1 cellular context compared by ENCODE assay signal in the genomic region with DNA sequence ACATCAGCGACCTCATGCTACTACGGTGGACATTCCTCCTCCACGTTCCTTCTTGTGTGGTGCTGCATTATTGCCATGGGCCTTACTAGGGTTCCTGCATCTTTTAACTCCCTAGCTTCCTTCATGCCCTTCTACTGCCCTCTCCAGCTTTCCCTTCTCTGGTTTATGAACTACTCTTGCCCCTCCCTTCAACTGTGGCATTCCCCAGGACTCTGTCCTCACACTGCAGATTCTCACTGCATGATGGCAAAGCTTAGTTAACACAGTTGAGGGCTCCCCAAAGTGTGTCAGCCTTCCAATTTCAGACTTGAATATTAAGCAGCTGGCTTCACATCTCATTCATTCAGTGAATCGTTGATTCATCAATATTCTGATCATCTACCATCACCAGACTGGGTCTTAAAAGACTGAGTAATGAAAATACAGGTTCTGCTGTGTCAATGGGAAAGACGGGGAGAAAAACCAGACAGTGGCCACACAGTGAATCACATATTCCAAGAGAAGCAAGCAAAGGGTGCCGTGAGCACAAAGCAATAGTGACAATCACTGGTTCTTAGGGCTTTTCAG.
A peak's percentile ranks its signal among the peaks of the same experiment; 100 is the strongest.
TF ChIP-seq lines count a peak whose summit lies in the region.

No MANE protein-coding gene starts in this region.

TF ChIP-seq in K562, 482 proteins besides CTCF, POLR2A, EP300 and RAD21:
- TF ChIP-seq ZNF316 (IDR thresholded peaks at IDR 0.05) (0 out of 2 replicates have a peak, but pooled peaks have one; percentile 13), ZBTB49 (CRISPR knock-in tag; IDR thresholded peaks at IDR 0.05; ENCODE audit: borderline replicate concordance) (no peak)
